7 cellular contexts compared by ENCODE assay signal in the genomic region with DNA sequence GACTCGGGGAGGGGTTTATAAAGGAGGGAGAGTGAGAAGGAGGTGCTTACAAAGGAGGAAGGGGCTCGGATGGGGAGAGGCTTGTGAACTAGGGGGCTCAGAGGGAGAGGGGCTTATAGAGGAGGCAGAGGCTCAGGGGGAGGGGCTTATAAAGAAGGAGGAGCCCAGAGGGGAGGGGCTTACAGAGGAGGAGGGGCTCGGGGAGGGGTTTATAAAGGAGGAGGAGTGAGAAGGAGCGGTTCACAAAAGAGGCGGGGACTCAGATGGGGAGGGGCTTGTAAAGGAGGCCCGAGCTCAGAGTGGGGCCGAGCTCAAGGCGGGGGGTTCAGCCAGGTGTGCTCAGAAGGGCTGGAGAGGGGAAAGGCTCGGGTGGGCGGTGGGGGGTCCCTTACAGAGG.
DNase-seq lines count a peak whose midpoint lies in the region; ATAC-seq lines count a peak whose summit lies in the region.

No MANE protein-coding gene starts in this region.

- peaks cover 21% of the 10 kb centered on the region for H3K4me1 Mint-ChIP-seq in memory B cell

- H3K27me3 Mint-ChIP-seq in memory B cell, result peaks cover 20% of the 10 kb centered on the region

- peak overlapping the region; percentile 19 for H3K4me3 Mint-ChIP-seq in memory B cell

- ATAC-seq in memory B cell (ENCODE audit: low read depth), result peak; percentile 56
- no peak for ATAC-seq in GM18909 (IDR thresholded peaks at IDR 0.05; ENCODE audit: poor library complexity, unreplicated experiment)
- no peak for ATAC-seq in GM21447 (IDR thresholded peaks at IDR 0.05; ENCODE audit: unreplicated experiment)

- DNase-seq in D341Med (ENCODE audit: low spot score) (peak; percentile 56), HUDEP-2 (lab: John Stamatoyannopoulos, UW; ENCODE audit: unreplicated experiment in 76 of 76) (peak in 41 of 76 experiments; percentile 11 to 70 (median 38)), activated T-cell treated with anti-CD3 and anti-CD28 coated beads for 4 hours (peak; percentile 6), memory B cell (ENCODE audit: low spot score in 2 of 2) (peak; percentile 30 to 39), SIG-M5 treated with dmso at 0.1 percent for 504 hours (lab: John Stamatoyannopoulos, UW; ENCODE audit: unreplicated experiment) (no peak)

- peaks cover 2% of the 10 kb centered on the region for H3K9me3 Mint-ChIP-seq in memory B cell

- peaks cover 3% of the 10 kb centered on the region for H3K36me3 Mint-ChIP-seq in memory B cell

- no peak overlapping the region for H3K27ac Mint-ChIP-seq in memory B cell
